10 cellular contexts compared by ENCODE assay signal in the genomic region with DNA sequence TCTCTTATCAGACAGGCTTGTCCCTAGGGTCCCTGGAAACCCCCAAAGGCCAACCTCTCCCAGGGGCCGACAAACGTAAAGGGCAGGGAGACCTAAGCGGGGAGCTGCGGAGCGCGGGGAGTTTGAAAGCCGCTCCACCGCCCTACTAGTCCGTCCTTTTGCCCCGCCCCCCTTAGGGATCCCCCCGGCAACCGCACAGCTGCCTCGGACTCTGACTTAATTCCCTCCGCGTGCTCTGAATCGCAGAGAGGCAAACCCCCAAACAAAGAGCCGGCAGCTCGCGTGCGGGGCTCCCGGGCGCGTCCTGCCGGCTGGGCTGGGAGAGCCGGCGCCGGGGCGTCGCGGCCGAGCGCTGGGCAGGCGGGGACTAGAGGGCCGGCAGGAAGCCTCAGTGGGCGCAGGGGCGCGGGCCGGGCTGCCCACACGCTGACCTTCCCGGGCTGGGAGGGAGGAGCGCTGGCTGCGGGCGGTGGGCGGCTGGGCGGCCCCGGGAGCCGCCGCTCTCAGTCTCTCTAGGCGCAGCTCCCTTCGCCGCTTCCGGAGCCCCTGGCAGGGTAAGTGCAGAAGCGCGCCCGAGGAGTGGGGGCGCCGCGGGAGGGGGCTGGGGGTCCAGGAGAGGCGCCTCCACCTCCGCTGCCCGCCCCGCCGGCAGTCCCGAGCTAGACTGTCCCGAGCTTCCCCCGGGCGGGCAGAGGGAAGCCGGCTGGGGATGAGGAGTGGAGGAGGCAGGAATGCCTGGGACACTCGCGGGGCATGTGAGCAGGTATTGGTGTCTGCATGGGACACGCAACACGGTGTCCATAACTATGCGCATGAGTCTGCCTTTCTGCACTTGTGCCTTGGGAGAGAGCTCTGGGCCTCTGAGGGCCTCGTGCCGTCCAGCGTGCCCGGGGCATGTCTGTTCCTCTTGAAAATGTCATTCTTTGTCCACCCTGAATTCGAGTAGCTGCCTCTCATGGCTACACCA. TPM values are rescaled to one million over a fixed set of nuclear protein-coding genes. Genes with fewer than 3 reads are reported as not detected.
DNase-seq lines count a peak whose midpoint lies in the region; ATAC-seq, FAIRE-seq and TF ChIP-seq lines count a peak whose summit lies in the region.
"Had no signal": no experiment of that assay in that cellular context is flagged by ENCODE, and none has a peak within 500 bp of the region (broad histone marks: within the 10 kb centered on the region; RNA-seq: fewer than 3 reads in every experiment).

A gene with protein sequence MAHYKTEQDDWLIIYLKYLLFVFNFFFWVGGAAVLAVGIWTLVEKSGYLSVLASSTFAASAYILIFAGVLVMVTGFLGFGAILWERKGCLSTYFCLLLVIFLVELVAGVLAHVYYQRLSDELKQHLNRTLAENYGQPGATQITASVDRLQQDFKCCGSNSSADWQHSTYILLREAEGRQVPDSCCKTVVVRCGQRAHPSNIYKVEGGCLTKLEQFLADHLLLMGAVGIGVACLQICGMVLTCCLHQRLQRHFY (plus strand): TSS at position 506 of the 967 bp plus-strand sequence. CDS start 27,244 bp downstream, outside the sequence.

- H3K4me1 ChIP-seq in H1 (replicated peaks in 1 of 4; ENCODE audit: control insufficient read depth in 3 of 4, insufficient read depth in 4 of 4, low read length in 3 of 4) (peaks cover 4 to 12% (median 6%) of the 10 kb centered on the region in 4 experiments), tibial nerve (peaks cover 0 to 53% (median 3%) of the 10 kb centered on the region in 4 donors)

- TF ChIP-seq EP300 in H1 (IDR thresholded peaks at IDR 0.05; ENCODE audit: borderline replicate concordance in 1 of 2, low read depth in 2 of 2, low read length in 2 of 2), result no peak; a peak in 1 of 3 replicates
- TF ChIP-seq EP300 in tibial nerve (IDR thresholded peaks at IDR 0.05), result no peak

- no peak within 1 kb of the TSS for H3K14ac ChIP-seq in H1 (ENCODE audit: insufficient read length)

- peak in 1 of 2 experiments; percentile 39; a peak in 2 of 3 replicates for TF ChIP-seq POLR2A in H1 (IDR thresholded peaks at IDR 0.05; ENCODE audit: control extremely low read depth in 1 of 2, low read depth in 2 of 2, low read length in 2 of 2)
- no peak for TF ChIP-seq POLR2A in tibial nerve (IDR thresholded peaks at IDR 0.05)

- H2BK20ac ChIP-seq in H1 (ENCODE audit: low read length), result peak within 1 kb of the TSS; percentile 80

- peak within 1 kb of the TSS; percentile 68 for H4K8ac ChIP-seq in H1 (ENCODE audit: extremely low read depth, insufficient read depth, low read length)

- CTCF ChIA-PET in GM10248 (lab: Yijun Ruan, JAX), result interaction anchor here (1.0 to 1.4 kb wide), 2 partner anchors 27 to 59 kb away, joined by 3 to 4 read pairs; no protein-coding TSS in a partner anchor
- CTCF ChIA-PET in H1 (lab: Charles Lee; ENCODE audit: partially characterized antibody), result interaction anchor here (1.0 to 3.5 kb wide), 12 partner anchors 10 to 83 kb away, joined by 3 to 16 read pairs (median 4); no protein-coding TSS in a partner anchor

- H3K27ac ChIP-seq in H1 (ENCODE audit: low read depth, low read length) (no peak within 1 kb of the TSS), tibial nerve (peak within 1 kb of the TSS; percentile 50 to 81 (median 66))

- no peak for FAIRE-seq in H1 (lab: Jason Lieb, UNC)
- FAIRE-seq: K562 had no signal

- peak within 1 kb of the TSS; percentile 1 for H2BK120ac ChIP-seq in H1 (replicated peaks; ENCODE audit: low read depth, low read length)

- no peaks in the 10 kb centered on the region for H3K79me1 ChIP-seq in H1 (ENCODE audit: low read depth, low read length)

- peak within 1 kb of the TSS; percentile 84 for H2AFZ ChIP-seq in H1 (ENCODE audit: low read length)

- H3K56ac ChIP-seq in H1 (replicated peaks; ENCODE audit: insufficient read length, low read depth, low read length), result no peak within 1 kb of the TSS

- H3K79me2 ChIP-seq in H1 (ENCODE audit: control insufficient read depth in 1 of 2, insufficient read depth in 2 of 2, low read length in 2 of 2), result no peaks in the 10 kb centered on the region

- H3K23me2 ChIP-seq in H1 (ENCODE audit: low read depth, low read length), result peaks cover 4% of the 10 kb centered on the region; the same call in 1 of the 2 replicates

- H3K4ac ChIP-seq in H1 (replicated peaks; ENCODE audit: insufficient read length, low read depth, low read length), result peak within 1 kb of the TSS; percentile 79

- no peak for ATAC-seq in HG03108 (IDR thresholded peaks at IDR 0.05; ENCODE audit: unreplicated experiment)
- ATAC-seq in GM18517 (IDR thresholded peaks at IDR 0.05; ENCODE audit: unreplicated experiment), result no peak
- ATAC-seq: K562 had no signal

- no peak within 1 kb of the TSS; the same call in 1 of the 2 replicates for H2BK5ac ChIP-seq in H1 (ENCODE audit: low read depth, low read length)

- H3K9me3 ChIP-seq in H1 (ENCODE audit: insufficient read depth in 2 of 2, low read depth in 1 of 2, low read length in 1 of 2) (no peaks in the 10 kb centered on the region), tibial nerve (no peaks in the 10 kb centered on the region)

- peak within 1 kb of the TSS; percentile 24 for H4K5ac ChIP-seq in H1 (ENCODE audit: insufficient read length, low read depth, low read length)

- H3K4me2 ChIP-seq in H1 (ENCODE audit: insufficient read depth in 1 of 2, low read depth in 2 of 2, low read length in 2 of 2), result peak within 1 kb of the TSS; percentile 55 to 69

- H3K27me3 ChIP-seq in H1 (replicated peaks in 1 of 4; ENCODE audit: control insufficient read depth in 3 of 4, extremely low read depth in 1 of 4, insufficient read depth in 3 of 4, low read length in 3 of 4), result peaks cover 0 to 37% (median 28%) of the 10 kb centered on the region in 4 experiments; a peak in 6 of 7 replicates
- peaks cover 0 to 10% of the 10 kb centered on the region in 2 donors for H3K27me3 ChIP-seq in tibial nerve

- peak in 1 of 2 experiments; percentile 8; a peak in 1 of 4 replicates for TF ChIP-seq RAD21 in H1 (IDR thresholded peaks at IDR 0.05 in 1 of 2, conservative IDR thresholded peaks at IDR 0.05 in 1 of 2; ENCODE audit: low read depth in 2 of 2, low read length in 2 of 2)

- peak within 1 kb of the TSS in 3 of 4 experiments; percentile 46 to 57 (median 54); a peak in 5 of 7 replicates for H3K9ac ChIP-seq in H1 (replicated peaks in 1 of 4; ENCODE audit: extremely low read depth in 1 of 4, low read depth in 3 of 4, low read length in 3 of 4)

- H4K91ac ChIP-seq in H1 (replicated peaks; ENCODE audit: insufficient read length, low read length), result peak within 1 kb of the TSS; percentile 92

- peak within 1 kb of the TSS; percentile 88 for H2BK15ac ChIP-seq in H1 (ENCODE audit: low read length)

- H3K4me3 ChIP-seq in H1 (ENCODE audit: extremely low read depth in 1 of 4, insufficient read depth in 2 of 4, low read depth in 3 of 4, low read length in 4 of 4) (peak within 1 kb of the TSS; percentile 27 to 70 (median 48)), tibial nerve (peak within 1 kb of the TSS; percentile 39 to 59 (median 44))
- H3K4me3 ChIP-seq: K562 had no signal

- no peak within 1 kb of the TSS; the same call in 1 of the 2 replicates for H2AK5ac ChIP-seq in H1 (ENCODE audit: low read depth, low read length)

- no peaks in the 10 kb centered on the region for H4K20me1 ChIP-seq in H1 (replicated peaks in 1 of 2; ENCODE audit: control insufficient read depth in 1 of 2, insufficient read depth in 2 of 2, low read length in 2 of 2)

- 11% methylated on average over 52 of the region's 78 CpGs; no CpG with 5 or more reads in 1 of the 2 experiments for WGBS in H1 (ENCODE audit: extremely low coverage in 1 of 2, insufficient coverage in 1 of 2, insufficient read length in 1 of 2, insufficient replicate concordance in 2 of 2, low coverage in 1 of 2, low lambda C conversion rate in 2 of 2, missing lambda C conversion rate in 1 of 2), 2 experiments
- 2 to 6% methylated on average over 40 to 70 of the region's 78 CpGs for whole genome bisulfite sequencing in tibial nerve, 2 donors

- POLR2A ChIA-PET in GM10248 (lab: Yijun Ruan, JAX), result no interaction called here
- POLR2A ChIA-PET in H1 (lab: Charles Lee; ENCODE audit: partially characterized antibody), result interaction anchor here (0.6 to 2.0 kb wide), 13 partner anchors 10 to 97 kb away, joined by 3 to 7 read pairs (median 4); no protein-coding TSS in a partner anchor

- no peaks in the 10 kb centered on the region for H3K36me3 ChIP-seq in H1 (ENCODE audit: control insufficient read depth in 2 of 4, insufficient read depth in 4 of 4, low read length in 3 of 4)
- H3K36me3 ChIP-seq in tibial nerve, result no peaks in the 10 kb centered on the region

- peak within 1 kb of the TSS; percentile 86 for H2BK12ac ChIP-seq in H1 (ENCODE audit: low read depth, low read length)

- H3K23ac ChIP-seq in H1 (ENCODE audit: insufficient read length), result no peak within 1 kb of the TSS

- peak; percentile 43 for DNase-seq in GM10248 (ENCODE audit: extremely low spot score)
- DNase-seq in NCI-H146 (lab: John Stamatoyannopoulos, UW), result peak; percentile 82
- peak; percentile 27 to 79 for DNase-seq in H1 (ENCODE audit: low read depth in 1 of 2, low spot score in 2 of 2)
- DNase-seq in lung microvascular endothelial cell (ENCODE audit: low read depth in 2 of 2), result peak; percentile 47 to 58
- peak in 1 of 2 donors; percentile 21 for DNase-seq in tibial nerve (ENCODE audit: low spot score in 2 of 2)
- no peak for DNase-seq in germinal center (ENCODE audit: low spot score)

- H3K18ac ChIP-seq in H1 (ENCODE audit: extremely low read depth, low read length), result peak within 1 kb of the TSS; percentile 33

- TF ChIP-seq CTCF in GM10248 (IDR thresholded peaks at IDR 0.05; ENCODE audit: control extremely low read depth, extremely low read depth, low read depth, missing control alignments), result no peak
- no peak for TF ChIP-seq CTCF in H1 (IDR thresholded peaks at IDR 0.05; ENCODE audit: control extremely low read depth in 1 of 3, insufficient read depth in 1 of 3, low read depth in 1 of 3, low read length in 3 of 3)
- TF ChIP-seq CTCF in tibial nerve (IDR thresholded peaks at IDR 0.05), result peak in 1 of 5 experiments; percentile 12

TF ChIP-seq in H1, 55 proteins besides CTCF, POLR2A, EP300 and RAD21 (continues in another document):
- no peak for TF ChIP-seq EGR1 (IDR thresholded peaks at IDR 0.05; ENCODE audit: borderline replicate concordance, low read depth, low read length)
- TF ChIP-seq MAX (IDR thresholded peaks at IDR 0.05), result peak; percentile 80

RNA-seq across cellular contexts. Expression of the gene that starts here (rescaled TPM):
- 3.9 and 4.0 TPM in 2 replicates for total RNA-seq in H1 (2021; fragmentation: NEBNext Ultra II Directional; extraction: Animal tissue kit (Norgen Biotek cat#: 25700))
- polyA plus RNA-seq in H1 (2011; rRNA removed), result 7.3 and 8.2 TPM in 2 replicates
- polyA plus RNA-seq in H1 (2011; cell fraction: cytosol; rRNA removed), result 4.9 TPM
- 10.5 TPM for polyA plus RNA-seq in H1 (2011; cell fraction: nucleus; rRNA removed)
- polyA plus RNA-seq in H1 (2012, experiment 1 of 2), result 3.3 to 7.0 TPM (median 5.5 TPM) in 4 replicates
- 3.4 TPM for polyA plus RNA-seq in H1 (2012, experiment 2 of 2)
- 2.2 TPM for polyA plus RNA-seq in H1 (2013, experiment 1 of 2)
- polyA plus RNA-seq in H1 (2013, experiment 2 of 2), result 2.6 TPM
- 5.0 and 7.4 TPM in 2 replicates for polyA minus RNA-seq in H1 (2011; rRNA and poly(A)+ RNA removed)
- 3.3 TPM for polyA minus RNA-seq in H1 (2011; cell fraction: cytosol; rRNA and poly(A)+ RNA removed)
- 9.6 TPM for polyA minus RNA-seq in H1 (2011; cell fraction: nucleus; rRNA and poly(A)+ RNA removed)
- total RNA-seq in lung microvascular endothelial cell (5.0 and 5.7 TPM in 2 replicates), tibial nerve (10 to 100 TPM; 10.7 to 30.6 (median 18.3) TPM)
- total RNA-seq: K562, mononuclear cell had no signal
- polyA plus RNA-seq: K562 had no signal
